ENCODE assay signal across 1 cellular context in genomic region chr15:39704684-39705083, GRCh38.
TF ChIP-seq lines count a peak whose summit lies in the region.

No MANE protein-coding gene starts in this region.

TF ChIP-seq in K562, 482 proteins besides CTCF, POLR2A, EP300 and RAD21 (continued from another document):
- peak; percentile 28 for TF ChIP-seq MGA (IDR thresholded peaks at IDR 0.05)
- no peak for TF ChIP-seq ZNF384 (IDR thresholded peaks at IDR 0.05; ENCODE audit: low read depth, low read length)
- no peak for TF ChIP-seq SLC30A9 (CRISPR knock-in tag; IDR thresholded peaks at IDR 0.05)
- peak in 1 of 2 experiments; percentile 86; a peak in 2 of 4 replicates for TF ChIP-seq HDAC1 (IDR thresholded peaks at IDR 0.05)
- no peak for TF ChIP-seq HNRNPUL1 (IDR thresholded peaks at IDR 0.05; ENCODE audit: low read length)
- peak; percentile 88 for TF ChIP-seq ATF3 (IDR thresholded peaks at IDR 0.05)
- TF ChIP-seq ATF3 (CRISPR knock-in tag; conservative IDR thresholded peaks at IDR 0.05): no peak
- TF ChIP-seq DPF2 (IDR thresholded peaks at IDR 0.05): peak; percentile 93
- 0 out of 4 replicates have a peak, but pooled peaks of 1 of the 2 experiments have one; percentile 47 for TF ChIP-seq TBL1XR1 (IDR thresholded peaks at IDR 0.05; ENCODE audit: low read length in 2 of 2)
- TF ChIP-seq ZNF766 (CRISPR knock-in tag; conservative IDR thresholded peaks at IDR 0.05): peak; percentile 63
- peak; percentile 88 to 94 for TF ChIP-seq KDM1A (IDR thresholded peaks at IDR 0.05)
- peak; percentile 0; the same call in 1 of the 2 replicates for TF ChIP-seq ZNF431 (CRISPR knock-in tag; IDR thresholded peaks at IDR 0.05)
- TF ChIP-seq NR1H2 (CRISPR knock-in tag; IDR thresholded peaks at IDR 0.05): no peak
- TF ChIP-seq XRCC4 (IDR thresholded peaks at IDR 0.05; ENCODE audit: extremely low read depth, insufficient read depth, insufficient read length): no peak
- no peak for TF ChIP-seq ID3 (CRISPR knock-in tag; IDR thresholded peaks at IDR 0.05)
- no peak for TF ChIP-seq ID3 (tag; IDR thresholded peaks at IDR 0.05)
- TF ChIP-seq MTA2 (IDR thresholded peaks at IDR 0.05; ENCODE audit: low read depth): peak; percentile 47
- no peak for TF ChIP-seq MTF1 (CRISPR knock-in tag; IDR thresholded peaks at IDR 0.05; ENCODE audit: borderline replicate concordance)
- peak; percentile 56; the same call in 1 of the 2 replicates for TF ChIP-seq FOXM1 (IDR thresholded peaks at IDR 0.05; ENCODE audit: low read depth)
- TF ChIP-seq FOXM1 (CRISPR knock-in tag; IDR thresholded peaks at IDR 0.05; ENCODE audit: low read depth): no peak
- no peak for TF ChIP-seq FOXP1 (CRISPR knock-in tag; IDR thresholded peaks at IDR 0.05)
- no peak for TF ChIP-seq NR2C2 (CRISPR knock-in tag; IDR thresholded peaks at IDR 0.05)
- 0 out of 2 replicates have a peak, but pooled peaks have one; percentile 27 for TF ChIP-seq NR2C2 (tag; IDR thresholded peaks at IDR 0.05)
- TF ChIP-seq DACH1 (IDR thresholded peaks at IDR 0.05; ENCODE audit: partially characterized antibody): no peak
- TF ChIP-seq STAT5A (IDR thresholded peaks at IDR 0.05; ENCODE audit: borderline replicate concordance, low read length): peak; percentile 80
- TF ChIP-seq POLR2AphosphoS5 (IDR thresholded peaks at IDR 0.05; ENCODE audit: control insufficient read depth, insufficient read depth, low read depth, low read length): 0 out of 2 replicates have a peak, but pooled peaks have one; percentile 33
- no peak for TF ChIP-seq ZBTB11 (CRISPR knock-in tag; IDR thresholded peaks at IDR 0.05)
- no peak for TF ChIP-seq HMG20B (CRISPR knock-in tag; IDR thresholded peaks at IDR 0.05)
- peak; percentile 80 for TF ChIP-seq NCOR1 (IDR thresholded peaks at IDR 0.05)
- TF ChIP-seq ZNF584 (CRISPR knock-in tag; IDR thresholded peaks at IDR 0.05; ENCODE audit: low read depth): 0 out of 2 replicates have a peak, but pooled peaks have one; percentile 38
- no peak for TF ChIP-seq EGR1 (conservative IDR thresholded peaks at IDR 0.05)
- no peak for TF ChIP-seq ZFX (CRISPR knock-in tag; IDR thresholded peaks at IDR 0.05)
- 0 out of 2 replicates have a peak, but pooled peaks have one; percentile 42 for TF ChIP-seq PML (IDR thresholded peaks at IDR 0.05; ENCODE audit: low read length)
- no peak for TF ChIP-seq KLF13 (tag; IDR thresholded peaks at IDR 0.05; ENCODE audit: borderline replicate concordance, low read depth)
- peak; percentile 40; the same call in 1 of the 2 replicates for TF ChIP-seq SMARCC2 (IDR thresholded peaks at IDR 0.05; ENCODE audit: low read depth)
- TF ChIP-seq MAFF (IDR thresholded peaks at IDR 0.05; ENCODE audit: low read length): peak; percentile 85
- TF ChIP-seq FOXA3 (CRISPR knock-in tag; conservative IDR thresholded peaks at IDR 0.05 in 1 of 2, IDR thresholded peaks at IDR 0.05 in 1 of 2): no peak
- TF ChIP-seq GATA2 (CRISPR knock-in tag; IDR thresholded peaks at IDR 0.05): 0 out of 2 replicates have a peak, but pooled peaks have one; percentile 16
- TF ChIP-seq FOXJ2 (tag; IDR thresholded peaks at IDR 0.05): peak; percentile 77; the same call in 1 of the 2 replicates
- TF ChIP-seq GABPA (tag; conservative IDR thresholded peaks at IDR 0.05; ENCODE audit: low read depth): 0 out of 2 replicates have a peak, but pooled peaks have one; percentile 21
- peak; percentile 39 to 91; a peak in 2 of 4 replicates for TF ChIP-seq RCOR1 (IDR thresholded peaks at IDR 0.05; ENCODE audit: borderline replicate concordance in 1 of 2, low read depth in 2 of 2, low read length in 2 of 2)
- TF ChIP-seq TAL1 (IDR thresholded peaks at IDR 0.05): peak; percentile 77
TF ChIP-seq in K562: peak in this region for 65.
